15 cellular contexts compared by ENCODE assay signal in the genomic region with DNA sequence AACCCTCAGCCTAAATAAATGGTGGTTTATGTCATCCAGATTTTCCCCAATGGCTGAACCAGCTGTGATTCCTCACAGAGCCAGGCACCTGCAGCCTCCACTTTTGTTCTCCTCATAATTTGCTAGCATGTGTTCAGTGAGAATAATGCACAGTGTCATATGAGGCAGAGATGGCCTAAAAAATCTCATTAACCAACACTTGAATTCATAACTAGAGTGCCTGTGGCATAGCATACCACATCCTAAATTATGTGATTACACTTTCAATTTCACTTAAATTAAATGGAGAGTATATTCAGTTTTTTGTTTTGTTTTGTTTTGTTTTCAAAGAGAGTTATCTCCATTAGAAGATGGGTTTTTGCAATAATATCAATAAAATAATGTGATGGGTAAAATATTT.
DNase-seq lines count a peak whose midpoint lies in the region; ATAC-seq and FAIRE-seq lines count a peak whose summit lies in the region.
"Had no signal": no experiment of that assay in that cellular context is flagged by ENCODE, and none has a peak within 500 bp of the region (broad histone marks: within the 10 kb centered on the region; RNA-seq: fewer than 3 reads in every experiment).

No MANE protein-coding gene starts in this region.

- no peak overlapping the region for H3K18ac ChIP-seq in mesenchymal stem cell (ENCODE audit: low read depth in 1 of 2, low read length in 2 of 2)

- H3K27ac Mint-ChIP-seq in stimulated activated naive CD8-positive, alpha-beta T cell treated with anti-CD3 and anti-CD28 coated beads, Interleukin-15, amount 100 ng/mL, for 72 hours: no peak overlapping the region
- H3K27ac Mint-ChIP-seq: T-helper 2 cell treated with Interferon-gamma antibody and Interleukin-4, amounts not matched to agents 5 μg/mL and 100 μg/mL, for 36 hours had no signal

- peak; percentile 49 for ATAC-seq in stimulated activated naive CD8-positive, alpha-beta T cell treated with anti-CD3 and anti-CD28 coated beads, Interleukin-15, amount 100 ng/mL, for 72 hours
- no peak for ATAC-seq in stimulated activated naive CD8-positive, alpha-beta T cell treated with anti-CD3 and anti-CD28 coated beads, Interleukin-15, Interleukin-2, amounts not matched to agents 100 U/mL and 50 U/mL, for 24 hours
- ATAC-seq: HepG2 had no signal

- no peaks in the 10 kb centered on the region for H3K27me3 Mint-ChIP-seq in stimulated activated naive CD8-positive, alpha-beta T cell treated with anti-CD3 and anti-CD28 coated beads, Interleukin-15, amount 100 ng/mL, for 72 hours

- no peaks in the 10 kb centered on the region for H3K79me2 ChIP-seq in GM23248 (ENCODE audit: insufficient read depth)

- no peak overlapping the region for H3K23ac ChIP-seq in mesenchymal stem cell (ENCODE audit: low read length in 2 of 2)

- no peaks in the 10 kb centered on the region for H3K4me1 Mint-ChIP-seq in stimulated activated naive CD8-positive, alpha-beta T cell treated with anti-CD3 and anti-CD28 coated beads, Interleukin-15, amount 100 ng/mL, for 72 hours

- no peaks in the 10 kb centered on the region for H3K36me3 ChIP-seq in GM23248 (ENCODE audit: low read depth)
- no peaks in the 10 kb centered on the region for H3K36me3 ChIP-seq in mesenchymal stem cell (ENCODE audit: control insufficient read depth in 1 of 2, insufficient read depth in 2 of 2, low read depth in 1 of 2, low read length in 2 of 2)

- H3K4me1 ChIP-seq in GM23248 (ENCODE audit: insufficient read depth) (no peaks in the 10 kb centered on the region), mesenchymal stem cell (ENCODE audit: control insufficient read depth, insufficient read depth, low read depth, low read length) (no peaks in the 10 kb centered on the region)

- no peaks in the 10 kb centered on the region for H3K79me1 ChIP-seq in mesenchymal stem cell (replicated peaks; ENCODE audit: low read length, poor library complexity, severe bottlenecking)

- H3K27ac ChIP-seq in GM23248: no peak overlapping the region
- no peak overlapping the region for H3K27ac ChIP-seq in mesenchymal stem cell (ENCODE audit: low read length, poor library complexity, severe bottlenecking)

- no peaks in the 10 kb centered on the region for H4K20me1 ChIP-seq in GM23248 (ENCODE audit: insufficient read depth)

- in situ Hi-C loops in GM23248 (cut with MboI): no loop called here

- peaks cover 0 to 7% of the 10 kb centered on the region in 2 donors for H3K9me3 Mint-ChIP-seq in stimulated activated naive CD8-positive, alpha-beta T cell treated with anti-CD3 and anti-CD28 coated beads, Interleukin-15, amount 100 ng/mL, for 72 hours

- no peak overlapping the region for H2BK120ac ChIP-seq in mesenchymal stem cell (ENCODE audit: low read depth, low read length)

- no peak overlapping the region for H2BK15ac ChIP-seq in mesenchymal stem cell (ENCODE audit: low read depth, poor library complexity, severe bottlenecking)

- H3K4me2 ChIP-seq in GM23248 (ENCODE audit: unreplicated experiment): no peak overlapping the region
- H3K4me2 ChIP-seq in mesenchymal stem cell (ENCODE audit: low read length, poor library complexity, severe bottlenecking): no peak overlapping the region

- no peak overlapping the region for H2BK5ac ChIP-seq in mesenchymal stem cell (ENCODE audit: low read depth, low read length, poor library complexity, severe bottlenecking)

- no peak overlapping the region for H2AK5ac ChIP-seq in mesenchymal stem cell (ENCODE audit: low read length, severe bottlenecking)

- H2BK12ac ChIP-seq in mesenchymal stem cell (ENCODE audit: low read length in 2 of 2): no peak overlapping the region

- no peak for FAIRE-seq in HTR-8/SVneo (lab: Jason Lieb, UNC)
- FAIRE-seq: HepG2 had no signal

- H3K4me3 ChIP-seq in GM23248 (no peak overlapping the region), mesenchymal stem cell (ENCODE audit: insufficient read depth in 1 of 2, low read depth in 1 of 2, low read length in 2 of 2) (no peak overlapping the region)

- H3K27me3 ChIP-seq in GM23248 (replicated peaks; ENCODE audit: insufficient read depth): no peaks in the 10 kb centered on the region
- no peaks in the 10 kb centered on the region for H3K27me3 ChIP-seq in mesenchymal stem cell (ENCODE audit: control insufficient read depth in 1 of 2, insufficient read depth in 1 of 2, low read length in 2 of 2)

- no peaks in the 10 kb centered on the region for H3K9me3 ChIP-seq in GM23248 (ENCODE audit: low read depth)
- H3K9me3 ChIP-seq in mesenchymal stem cell (ENCODE audit: control insufficient read depth, low read length): no peaks in the 10 kb centered on the region

- H3K14ac ChIP-seq in mesenchymal stem cell (ENCODE audit: low read length in 2 of 2): no peak overlapping the region

- H3K4me3 Mint-ChIP-seq in stimulated activated naive CD8-positive, alpha-beta T cell treated with anti-CD3 and anti-CD28 coated beads, Interleukin-15, amount 100 ng/mL, for 72 hours: no peak overlapping the region
- H3K4me3 Mint-ChIP-seq: T-helper 2 cell treated with Interferon-gamma antibody and Interleukin-4, amounts not matched to agents 5 μg/mL and 100 μg/mL, for 36 hours had no signal

- H3K9ac ChIP-seq in GM23248 (no peak overlapping the region), mesenchymal stem cell (ENCODE audit: low read length) (no peak overlapping the region)

- H3K4ac ChIP-seq in mesenchymal stem cell (ENCODE audit: low read depth in 1 of 2, low read length in 2 of 2): no peak overlapping the region

- DNase-seq in stimulated activated naive CD8-positive, alpha-beta T cell treated with anti-CD3 and anti-CD28 coated beads, Interleukin-15, amount 100 ng/mL, for 72 hours: no peak
- DNase-seq in stimulated activated naive CD8-positive, alpha-beta T cell treated with anti-CD3 and anti-CD28 coated beads, Interleukin-15, Interleukin-2, amounts not matched to agents 100 U/mL and 50 U/mL, for 24 hours: no peak
- DNase-seq in NCI-H1105 (lab: John Stamatoyannopoulos, UW) (peak; percentile 18), NCI-H69 (lab: John Stamatoyannopoulos, UW) (peak; percentile 51), GM23248 (no peak), HTR-8/SVneo (ENCODE audit: insufficient read length, low spot score) (no peak), mesenchymal stem cell (no peak)
- DNase-seq: COR-L47, DMS153, KG1, NCI-H1048, NCI-H524, RPMI8226 had no signal

- H4K8ac ChIP-seq in mesenchymal stem cell (ENCODE audit: low read length): no peak overlapping the region

- no peak overlapping the region for H2AFZ ChIP-seq in GM23248
- no peak overlapping the region for H2AFZ ChIP-seq in mesenchymal stem cell (ENCODE audit: low read depth, low read length)

- no peaks in the 10 kb centered on the region for H3K9me2 ChIP-seq in GM23248 (ENCODE audit: insufficient read depth)

- no peaks in the 10 kb centered on the region for H3F3A ChIP-seq in GM23248 (ENCODE audit: insufficient read depth)

- no peak overlapping the region for H4K91ac ChIP-seq in mesenchymal stem cell (ENCODE audit: low read length)

Comparison
In these comparisons a context has a peak if more than half of its experiments do, and no peak if none do; other contexts are left out.
1. DNase-seq: peak in NCI-H1105 (single experiment) and NCI-H69 (single experiment); none in stimulated activated naive CD8-positive, alpha-beta T cell treated with anti-CD3 and anti-CD28 coated beads, Interleukin-15, amount 100 ng/mL, for 72 hours (0 of 2), stimulated activated naive CD8-positive, alpha-beta T cell treated with anti-CD3 and anti-CD28 coated beads, Interleukin-15, Interleukin-2, amounts not matched to agents 100 U/mL and 50 U/mL, for 24 hours (single experiment), GM23248 (single experiment), HTR-8/SVneo (single experiment) and mesenchymal stem cell (single experiment).